Comparison of ENCODE assay signal across 8 cellular contexts in genomic region chr4:102760645-102761477, GRCh38. TPM values are rescaled to one million over a fixed set of nuclear protein-coding genes. Genes with fewer than 3 reads are reported as not detected.
DNase-seq lines count a peak whose midpoint lies in the region; ATAC-seq, FAIRE-seq and TF ChIP-seq lines count a peak whose summit lies in the region.

Gene MANBA, minus strand, starts transcription at chr4:102760968. Its CDS starts 74 bp downstream, at chr4:102760894.

- DNase-seq in GM18507 (ENCODE audit: extremely low spot score, insufficient read length, low read depth) (peak; percentile 88), NCI-H1694 (lab: John Stamatoyannopoulos, UW) (peak; percentile 36), T-helper 2 cell (peak; percentile 72 to 92 (median 79)), anterior cingulate cortex (lab: John Stamatoyannopoulos, UW) (peak; percentile 11 to 89 (median 79)), hepatic stellate cell (ENCODE audit: low spot score) (peak; percentile 91), renal cortical epithelial cell (ENCODE audit: low read depth) (peak; percentile 41), vagina (ENCODE audit: extremely low spot score in 2 of 2) (no peak)

- no peaks in the 10 kb centered on the region for H3K27me3 ChIP-seq in vagina

- H3K36me3 ChIP-seq in vagina, result no peaks in the 10 kb centered on the region

- TF ChIP-seq POLR2A in vagina (IDR thresholded peaks at IDR 0.05), result peak in 1 of 2 donors; percentile 63

- no peak for TF ChIP-seq CTCF in vagina (IDR thresholded peaks at IDR 0.05)

- intact Hi-C loops in vagina (cut with DNase I), result loop anchor here (10.0 kb wide), 2 partner anchors 64 to 1066 kb away; partner anchors contain the start of gene UBE2D3

- H3K4me1 ChIP-seq in vagina, result peaks cover 22% of the 10 kb centered on the region

- FAIRE-seq in GM18507 (lab: Jason Lieb, UNC), result peak; percentile 93

- peak within 1 kb of the TSS; percentile 83 to 91 for H3K4me3 ChIP-seq in vagina

- H3K27ac ChIP-seq in vagina, result peak within 1 kb of the TSS; percentile 85

- H3K9me3 ChIP-seq in vagina, result no peaks in the 10 kb centered on the region

- peak; percentile 87 for ATAC-seq in HG02938 (IDR thresholded peaks at IDR 0.05; ENCODE audit: unreplicated experiment)

RNA-seq across cellular contexts. Expression of gene MANBA, which starts in this region (rescaled TPM):
- total RNA-seq in renal cortical epithelial cell (29.2 and 36.5 TPM in 2 replicates), vagina (35.8 TPM)

Comparison
In these comparisons a context has a peak if more than half of its experiments do, and no peak if none do; other contexts are left out.
1. DNase-seq: peak in GM18507 (single experiment), NCI-H1694 (single experiment), T-helper 2 cell (5 of 5), anterior cingulate cortex (58 of 58), hepatic stellate cell (single experiment) and renal cortical epithelial cell (single experiment); none in vagina (0 of 2).